24 cellular contexts compared by ENCODE assay signal in genomic region chr15:38441130-38441519, GRCh38. TPM values are rescaled to one million over a fixed set of nuclear protein-coding genes. Genes with fewer than 3 reads are reported as not detected.
DNase-seq lines count a peak whose midpoint lies in the region; ATAC-seq, FAIRE-seq and TF ChIP-seq lines count a peak whose summit lies in the region.
"Had no signal": no experiment of that assay in that cellular context is flagged by ENCODE, and none has a peak within 500 bp of the region (broad histone marks: within the 10 kb centered on the region; RNA-seq: fewer than 3 reads in every experiment).

No MANE protein-coding gene starts in this region.

- intact Hi-C loops in activated CD4-positive, alpha-beta T cell treated with anti-CD3 and anti-CD28 coated beads, Interleukin-2, amount 10 ng/mL, durations not matched to agents 24 days and 14 days (cut with micrococcal nuclease): loop anchor here (5.0 kb wide), 1 partner anchor 121 kb away; the partner anchor contains the start of gene RASGRP1
- intact Hi-C loops in K562 (cut with micrococcal nuclease): loop anchor here (5.0 kb wide), 1 partner anchor 66 kb away; no protein-coding TSS in a partner anchor
- intact Hi-C loops in ascending aorta (cut with DNase I): loop anchor here (5.0 kb wide), 1 partner anchor 251 kb away; no protein-coding TSS in a partner anchor

- no peak overlapping the region for H3K4me3 Mint-ChIP-seq in activated CD4-positive, alpha-beta T cell treated with anti-CD3 and anti-CD28 coated beads, Interleukin-2, amount 10 ng/mL, durations not matched to agents 24 days and 14 days
- no peak overlapping the region for H3K4me3 Mint-ChIP-seq in stimulated activated effector memory CD8-positive, alpha-beta T cell treated with anti-CD3 and anti-CD28 coated beads, Interleukin-12 subunit alpha, Interleukin-12 subunit beta, amount 100 ng/mL, for 72 hours
- H3K4me3 Mint-ChIP-seq: CD8-positive, alpha-beta memory T cell; memory B cell; neural crest cell; stimulated activated naive CD8-positive, alpha-beta T cell treated with anti-CD3 and anti-CD28 coated beads, Interleukin-15, Interleukin-2, amounts not matched to agents 100 ng/mL and 50 ng/mL, for 24 hours; T-cell had no signal

- TF ChIP-seq RAD21 in K562 (CRISPR knock-in tag; conservative IDR thresholded peaks at IDR 0.05 in 1 of 2, IDR thresholded peaks at IDR 0.05 in 1 of 2): no peak

- no peak for TF ChIP-seq CTCF in K562 (IDR thresholded peaks at IDR 0.05 in 2 of 3, conservative IDR thresholded peaks at IDR 0.05 in 1 of 3; ENCODE audit: insufficient read depth in 2 of 3, low read depth in 1 of 3, low read length in 3 of 3)
- no peak for TF ChIP-seq CTCF in ascending aorta (IDR thresholded peaks at IDR 0.05)

- TF ChIP-seq EP300 in K562 (IDR thresholded peaks at IDR 0.05; ENCODE audit: low read length): no peak

- no peak overlapping the region; the same call in 1 of the 2 replicates for H3K4me2 ChIP-seq in K562 (ENCODE audit: insufficient read depth, low read length)

- no peaks in the 10 kb centered on the region for H3K9me1 ChIP-seq in K562 (ENCODE audit: control insufficient read depth, insufficient read depth, low read length)

- H4K20me1 ChIP-seq in K562 (replicated peaks; ENCODE audit: control insufficient read depth, insufficient read depth, low read length): no peaks in the 10 kb centered on the region

- CTCF ChIA-PET in K562 (lab: Yijun Ruan, JAX; ENCODE audit: low intra/inter-chr PET ratio): no interaction called here

- no peaks in the 10 kb centered on the region for H3K36me3 Mint-ChIP-seq in activated CD4-positive, alpha-beta T cell treated with anti-CD3 and anti-CD28 coated beads, Interleukin-2, amount 10 ng/mL, durations not matched to agents 24 days and 14 days (ENCODE audit: low read depth)
- no peaks in the 10 kb centered on the region for H3K36me3 Mint-ChIP-seq in stimulated activated effector memory CD8-positive, alpha-beta T cell treated with anti-CD3 and anti-CD28 coated beads, Interleukin-12 subunit alpha, Interleukin-12 subunit beta, amount 100 ng/mL, for 72 hours
- H3K36me3 Mint-ChIP-seq: memory B cell had no signal

- H3K27me3 Mint-ChIP-seq in activated CD4-positive, alpha-beta T cell treated with anti-CD3 and anti-CD28 coated beads, Interleukin-2, amount 10 ng/mL, durations not matched to agents 24 days and 14 days: peaks cover 37% of the 10 kb centered on the region

- H3K27me3 ChIP-seq in K562 (ENCODE audit: control insufficient read depth in 2 of 2, insufficient read depth in 2 of 2, low read length in 2 of 2) (no peaks in the 10 kb centered on the region), ascending aorta (no peaks in the 10 kb centered on the region)
- H3K27me3 ChIP-seq: body of pancreas, hepatocyte, vagina had no signal

- in situ Hi-C loops in K562 (cut with MboI): no loop called here

- H3K9ac ChIP-seq in K562 (ENCODE audit: insufficient read depth in 1 of 2, low read depth in 2 of 2, low read length in 2 of 2): no peak overlapping the region

- H3K79me2 ChIP-seq in K562 (ENCODE audit: control insufficient read depth, insufficient read depth, low read length): no peaks in the 10 kb centered on the region
- H3K79me2 ChIP-seq: hepatocyte had no signal

- H3K4me3 ChIP-seq in K562 (no peak overlapping the region), ascending aorta (no peak overlapping the region)
- H3K4me3 ChIP-seq: body of pancreas, gastroesophageal sphincter, hepatocyte, thoracic aorta, vagina had no signal

- H2AFZ ChIP-seq in K562 (ENCODE audit: low read depth, low read length): peak overlapping the region; percentile 85
- H2AFZ ChIP-seq: hepatocyte had no signal

- H3K27ac Mint-ChIP-seq in activated CD4-positive, alpha-beta T cell treated with anti-CD3 and anti-CD28 coated beads, Interleukin-2, amount 10 ng/mL, durations not matched to agents 24 days and 14 days: peak overlapping the region; percentile 32
- H3K27ac Mint-ChIP-seq in stimulated activated effector memory CD8-positive, alpha-beta T cell treated with anti-CD3 and anti-CD28 coated beads, Interleukin-12 subunit alpha, Interleukin-12 subunit beta, amount 100 ng/mL, for 72 hours: peak overlapping the region; percentile 35
- H3K27ac Mint-ChIP-seq: memory B cell; stimulated activated naive CD8-positive, alpha-beta T cell treated with anti-CD3 and anti-CD28 coated beads, Interleukin-15, Interleukin-2, amounts not matched to agents 100 ng/mL and 50 ng/mL, for 24 hours; T-cell had no signal

- no peaks in the 10 kb centered on the region for H3K9me3 Mint-ChIP-seq in activated CD4-positive, alpha-beta T cell treated with anti-CD3 and anti-CD28 coated beads, Interleukin-2, amount 10 ng/mL, durations not matched to agents 24 days and 14 days
- no peaks in the 10 kb centered on the region for H3K9me3 Mint-ChIP-seq in stimulated activated effector memory CD8-positive, alpha-beta T cell treated with anti-CD3 and anti-CD28 coated beads, Interleukin-12 subunit alpha, Interleukin-12 subunit beta, amount 100 ng/mL, for 72 hours
- H3K9me3 Mint-ChIP-seq: stimulated activated naive CD8-positive, alpha-beta T cell treated with anti-CD3 and anti-CD28 coated beads, Interleukin-15, Interleukin-2, amounts not matched to agents 100 ng/mL and 50 ng/mL, for 24 hours had no signal

- 67% methylated on average over 3 of the region's 3 CpGs for WGBS in K562 (ENCODE audit: insufficient coverage, low coverage, missing lambda C conversion rate)

- H3K9me3 ChIP-seq in K562 (replicated peaks; ENCODE audit: control insufficient read depth, insufficient read depth, low read depth, low read length): 0 out of 2 replicates have a peak, but pooled peaks cover 2% of the 10 kb centered on the region
- no peaks in the 10 kb centered on the region for H3K9me3 ChIP-seq in ascending aorta
- H3K9me3 ChIP-seq: body of pancreas, gastroesophageal sphincter, thoracic aorta, vagina had no signal

- peak; percentile 7 for ATAC-seq in HG02938 (IDR thresholded peaks at IDR 0.05; ENCODE audit: unreplicated experiment)
- no peak for ATAC-seq in K562
- no peak for ATAC-seq in stimulated activated effector memory CD8-positive, alpha-beta T cell treated with anti-CD3 and anti-CD28 coated beads, Interleukin-12 subunit alpha, Interleukin-12 subunit beta, amount 100 ng/mL, for 72 hours
- no peak for ATAC-seq in HG02571 (IDR thresholded peaks at IDR 0.05; ENCODE audit: unreplicated experiment)
- no peak for ATAC-seq in GM18909 (IDR thresholded peaks at IDR 0.05; ENCODE audit: poor library complexity, unreplicated experiment)

- peaks cover 9% of the 10 kb centered on the region for H3K4me1 Mint-ChIP-seq in activated CD4-positive, alpha-beta T cell treated with anti-CD3 and anti-CD28 coated beads, Interleukin-2, amount 10 ng/mL, durations not matched to agents 24 days and 14 days
- peaks cover 7% of the 10 kb centered on the region for H3K4me1 Mint-ChIP-seq in stimulated activated effector memory CD8-positive, alpha-beta T cell treated with anti-CD3 and anti-CD28 coated beads, Interleukin-12 subunit alpha, Interleukin-12 subunit beta, amount 100 ng/mL, for 72 hours

- no TSS peak for BruUV-seq in K562 (replicated peaks; lab: Mats Ljungman, UMichigan)

- H3K27ac ChIP-seq in K562 (ENCODE audit: extremely low read depth, low read depth, low read length): no peak overlapping the region
- no peak overlapping the region for H3K27ac ChIP-seq in ascending aorta
- H3K27ac ChIP-seq: dorsolateral prefrontal cortex, gastroesophageal sphincter, hepatocyte, thoracic aorta, vagina had no signal

- H3K36me3 ChIP-seq in K562 (ENCODE audit: control insufficient read depth, insufficient read depth, low read length) (no peaks in the 10 kb centered on the region), ascending aorta (no peaks in the 10 kb centered on the region)
- H3K36me3 ChIP-seq: gastroesophageal sphincter, thoracic aorta, vagina had no signal

- FAIRE-seq in K562 (lab: Jason Lieb, UNC): no peak
- FAIRE-seq: A204.1, TTC549 had no signal

- no peak for DNase-seq in activated CD4-positive, alpha-beta T cell treated with anti-CD3 and anti-CD28 coated beads, Interleukin-2, amount 10 ng/mL, durations not matched to agents 24 days and 14 days
- DNase-seq in activated CD4-positive, alpha-beta T cell treated with anti-CD3 and anti-CD28 coated beads, Interleukin-2, amount 50 U/mL, for 48 hours: no peak
- DNase-seq in K562 (ENCODE audit: extremely low read depth in 1 of 4, low spot score in 3 of 4) (no peak), ascending aorta (ENCODE audit: low spot score in 2 of 2) (no peak)
- no peak for DNase-seq in stimulated activated effector memory CD8-positive, alpha-beta T cell treated with anti-CD3 and anti-CD28 coated beads, Interleukin-12 subunit alpha, Interleukin-12 subunit beta, amount 100 ng/mL, for 72 hours (ENCODE audit: low spot score in 2 of 2)
- DNase-seq: AML-193; CD8-positive, alpha-beta memory T cell; cerebellar nuclear complex; NCI-H1092 treated with DMSO at 0.1 percent for 48 hours had no signal

- no peak for TF ChIP-seq POLR2A in K562 (conservative IDR thresholded peaks at IDR 0.05)

- peaks cover 4 to 12% of the 10 kb centered on the region in 2 experiments; a peak in 3 of 5 replicates for H3K4me1 ChIP-seq in K562 (replicated peaks in 1 of 2; ENCODE audit: control insufficient read depth in 2 of 2, insufficient read depth in 2 of 2, low read length in 2 of 2)
- no peaks in the 10 kb centered on the region for H3K4me1 ChIP-seq in ascending aorta
- H3K4me1 ChIP-seq: vagina had no signal

- POLR2A ChIA-PET in K562 (lab: Yijun Ruan, JAX): interaction anchor here (3.1 kb wide), 1 partner anchor 13 kb away, joined by 20 read pairs; the partner anchor contains the start of gene FAM98B

RNA-seq across cellular contexts. Expression of gene FAM98B, which starts 12.8 kb away (rescaled TPM):
- total RNA-seq in activated CD4-positive, alpha-beta T cell treated with anti-CD3 and anti-CD28 coated beads, Interleukin-2, amount 10 ng/mL, durations not matched to agents 24 days and 14 days: 64.0 and 71.6 TPM in 2 replicates
- total RNA-seq in K562 (2011; cell fraction: chromatin; rRNA removed; ENCODE audit: low replicate concordance): 8.0 and 44.2 TPM in 2 replicates
- 4.5 and 7.1 TPM in 2 replicates for total RNA-seq in K562 (2011; cell fraction: nucleolus; rRNA removed)
- total RNA-seq in K562 (2011; cell fraction: nucleoplasm; rRNA removed): 24.4 and 41.8 TPM in 2 replicates
- 5.5 and 10.9 TPM in 2 replicates for total RNA-seq in K562 (2014; rRNA removed)
- 9.4 and 10.0 TPM in 2 replicates for total RNA-seq in K562 (2014; rRNA removed; fragmentation: Illumina TruSeq; extraction: Trizol)
- total RNA-seq in K562 (2015; rRNA removed; fragmentation: Illumina TruSeq; extraction: Trizol): 7.6 and 8.3 TPM in 2 replicates
- total RNA-seq in K562 (2021): 26.2 and 29.4 TPM in 2 replicates
- polyA plus RNA-seq in K562 (2011; rRNA removed): 35.7 and 42.0 TPM in 2 replicates
- polyA plus RNA-seq in K562 (2011; cell fraction: cytosol; rRNA removed): 2.1 and 5.4 TPM in 2 replicates
- polyA plus RNA-seq in K562 (2011; cell fraction: nucleus; rRNA removed): 1.8 and 2.7 TPM in 2 replicates
- 30.5 and 33.9 TPM in 2 replicates for polyA plus RNA-seq in K562 (2012)
- 29.5 and 34.0 TPM in 2 replicates for polyA plus RNA-seq in K562 (2014; fragmentation: Illumina TruSeq; extraction: Trizol)
- polyA plus RNA-seq in K562 (2014; fragmentation: Nextera tagmentation; extraction: Ambion mirVana): 1 to 10 TPM; 3.1 to 3.7 TPM
- 20.6 and 21.4 TPM in 2 replicates for polyA plus RNA-seq in K562 (2014; rRNA removed)
- 18.5 and 21.2 TPM in 2 replicates for polyA minus RNA-seq in K562 (2011; rRNA and poly(A)+ RNA removed)
- 7.5 and 8.0 TPM in 2 replicates for polyA minus RNA-seq in K562 (2011; cell fraction: cytosol; rRNA and poly(A)+ RNA removed)
- 13.1 and 21.1 TPM in 2 replicates for polyA minus RNA-seq in K562 (2011; cell fraction: nucleus; rRNA and poly(A)+ RNA removed)
- total RNA-seq in ascending aorta: 6.4 TPM
